1 cellular context compared by ENCODE assay signal in the genomic region with DNA sequence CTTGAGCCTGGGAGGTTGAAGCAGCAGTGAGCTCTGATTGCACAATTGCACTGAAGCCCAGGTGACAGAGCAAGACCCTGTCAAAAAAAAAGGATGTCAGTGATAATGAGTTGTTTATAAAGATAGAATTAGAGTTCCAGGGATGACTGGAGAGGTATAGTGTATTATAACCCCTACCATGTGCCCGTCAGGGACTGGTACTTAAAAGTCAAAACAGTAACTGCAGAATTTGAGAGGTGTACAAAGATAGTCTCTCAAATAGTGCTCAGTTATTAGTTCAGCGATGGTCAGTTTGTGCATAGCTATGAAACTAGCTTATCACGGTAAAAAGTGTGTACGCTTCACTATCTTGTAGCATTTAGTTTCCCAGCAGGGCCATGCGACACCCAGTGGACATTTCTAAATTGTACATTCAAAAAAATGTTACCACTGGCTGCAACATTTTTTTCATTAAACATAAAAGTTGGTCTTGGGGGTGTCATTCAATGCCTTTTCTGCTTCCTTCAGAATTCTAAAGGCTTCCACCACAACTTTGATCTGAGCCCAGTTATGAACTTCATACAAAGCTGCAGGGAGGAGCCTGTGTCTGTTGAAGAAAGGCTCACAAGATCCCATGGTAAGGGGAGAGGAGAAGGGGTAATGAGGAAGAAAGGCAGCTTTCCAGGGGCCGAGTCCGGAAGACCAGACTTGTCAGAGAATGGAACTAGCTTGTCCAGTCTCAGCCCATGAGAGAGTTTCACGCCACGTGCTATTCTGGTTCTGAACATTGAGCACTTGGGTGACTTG.
TF ChIP-seq lines count a peak whose summit lies in the region.

No MANE protein-coding gene starts in this region.

TF ChIP-seq in liver, 16 proteins besides CTCF, POLR2A, EP300 and RAD21 (continued from another document):
- no peak for TF ChIP-seq FOXA1 (IDR thresholded peaks at IDR 0.05)
- no peak for TF ChIP-seq RXRA (IDR thresholded peaks at IDR 0.05)
TF ChIP-seq in liver: peak in this region for 0.
